ENCODE assay signal across 8 cellular contexts in genomic region chr2:224969633-224970292, GRCh38.
DNase-seq lines count a peak whose midpoint lies in the region; ATAC-seq lines count a peak whose summit lies in the region.

No MANE protein-coding gene starts in this region.

- H3K27me3 Mint-ChIP-seq in activated naive CD4-positive, alpha-beta T cell treated with anti-CD3 and anti-CD28 coated beads for 36 hours (ENCODE audit: low read depth), result no peaks in the 10 kb centered on the region
- no peaks in the 10 kb centered on the region for H3K27me3 Mint-ChIP-seq in activated T-helper 2 cell treated with anti-CD3 and anti-CD28 coated beads, Interferon-gamma antibody, Interleukin-2, Interleukin-4, amounts not matched to agents 10 μg/mL and 5 μg/mL and 100 μg/mL, durations not matched to agents 14 hours and 24 hours and 36 hours (ENCODE audit: low read depth)

- no peaks in the 10 kb centered on the region for H3K9me3 ChIP-seq in aorta (ENCODE audit: control insufficient read depth, low read length)

- H3K4me3 ChIP-seq in aorta (ENCODE audit: low read length in 2 of 2), result no peak overlapping the region

- peak; percentile 55 for ATAC-seq in HG02870 (IDR thresholded peaks at IDR 0.05; ENCODE audit: unreplicated experiment)
- ATAC-seq in aorta (ENCODE audit: low FRiP score), result no peak

- H3K9me3 Mint-ChIP-seq in activated naive CD4-positive, alpha-beta T cell treated with anti-CD3 and anti-CD28 coated beads for 36 hours, result no peaks in the 10 kb centered on the region
- no peaks in the 10 kb centered on the region for H3K9me3 Mint-ChIP-seq in activated T-helper 2 cell treated with anti-CD3 and anti-CD28 coated beads, Interferon-gamma antibody, Interleukin-2, Interleukin-4, amounts not matched to agents 10 μg/mL and 5 μg/mL and 100 μg/mL, durations not matched to agents 14 hours and 24 hours and 36 hours

- intact Hi-C loops in activated naive CD4-positive, alpha-beta T cell treated with anti-CD3 and anti-CD28 coated beads for 36 hours (cut with micrococcal nuclease), result loop anchor here (1.0 kb wide), 5 partner anchors 12 to 83 kb away; no protein-coding TSS in a partner anchor
- intact Hi-C loops in activated T-helper 2 cell treated with anti-CD3 and anti-CD28 coated beads, Interferon-gamma antibody, Interleukin-2, Interleukin-4, amounts not matched to agents 10 μg/mL and 5 μg/mL and 100 μg/mL, durations not matched to agents 14 hours and 24 hours and 36 hours (cut with micrococcal nuclease), result loop anchor here (1.0 to 2.0 kb wide), 2 partner anchors 14 to 17 kb away; no protein-coding TSS in a partner anchor
- intact Hi-C loops in aorta (cut with DNase I), result loop anchor here in 1 of 2 donors (5.0 kb wide), 1 partner anchor 32 kb away; no protein-coding TSS in a partner anchor

- peak overlapping the region; percentile 79 for H3K27ac Mint-ChIP-seq in activated naive CD4-positive, alpha-beta T cell treated with anti-CD3 and anti-CD28 coated beads for 36 hours
- H3K27ac Mint-ChIP-seq in activated T-helper 2 cell treated with anti-CD3 and anti-CD28 coated beads, Interferon-gamma antibody, Interleukin-2, Interleukin-4, amounts not matched to agents 10 μg/mL and 5 μg/mL and 100 μg/mL, durations not matched to agents 14 hours and 24 hours and 36 hours, result peak overlapping the region; percentile 62

- DNase-seq in activated naive CD4-positive, alpha-beta T cell treated with anti-CD3 and anti-CD28 coated beads for 36 hours, result no peak
- no peak for DNase-seq in activated naive CD4-positive, alpha-beta T cell treated with anti-CD3 and anti-CD28 coated beads, Interleukin-2, amount 50 U/mL, for 16 hours
- no peak for DNase-seq in activated T-helper 2 cell treated with anti-CD3 and anti-CD28 coated beads, Interferon-gamma antibody, Interleukin-2, Interleukin-4, amounts not matched to agents 10 μg/mL and 5 μg/mL and 100 μg/mL, durations not matched to agents 14 hours and 24 hours and 36 hours (ENCODE audit: low spot score)
- DNase-seq in aorta, result no peak
- DNase-seq in NCI-H526 treated with DMSO at 0.1 percent for 48 hours (lab: John Stamatoyannopoulos, UW), result no peak
- no peak for DNase-seq in RKO (ENCODE audit: low spot score)
- no peak for DNase-seq in NCI-H524 (lab: John Stamatoyannopoulos, UW)

- H3K27ac ChIP-seq in aorta (ENCODE audit: low read depth in 1 of 2, low read length in 2 of 2), result peak overlapping the region; percentile 48 to 63

- peaks cover 65% of the 10 kb centered on the region for H3K4me1 Mint-ChIP-seq in activated naive CD4-positive, alpha-beta T cell treated with anti-CD3 and anti-CD28 coated beads for 36 hours (ENCODE audit: low read depth)
- H3K4me1 Mint-ChIP-seq in activated T-helper 2 cell treated with anti-CD3 and anti-CD28 coated beads, Interferon-gamma antibody, Interleukin-2, Interleukin-4, amounts not matched to agents 10 μg/mL and 5 μg/mL and 100 μg/mL, durations not matched to agents 14 hours and 24 hours and 36 hours (ENCODE audit: low read depth), result peaks cover 50% of the 10 kb centered on the region

- H3K4me1 ChIP-seq in aorta (ENCODE audit: control insufficient read depth in 1 of 2, insufficient read depth in 2 of 2, low read length in 2 of 2), result peaks cover 2 to 13% of the 10 kb centered on the region in 2 donors

- CTCF ChIA-PET in activated naive CD4-positive, alpha-beta T cell treated with anti-CD3 and anti-CD28 coated beads for 36 hours (lab: Charles Lee), result interaction anchor here (0.7 to 1.8 kb wide), 5 partner anchors 10 to 75 kb away, joined by 3 to 4 read pairs (median 3); no protein-coding TSS in a partner anchor

- 73 to 74% methylated on average over 4 of the region's 4 CpGs for WGBS in aorta, 2 donors

- no peaks in the 10 kb centered on the region for H3K36me3 ChIP-seq in aorta (ENCODE audit: control insufficient read depth in 1 of 2, insufficient read depth in 2 of 2, low read length in 1 of 2)

- H3K36me3 Mint-ChIP-seq in activated naive CD4-positive, alpha-beta T cell treated with anti-CD3 and anti-CD28 coated beads for 36 hours (ENCODE audit: low read depth), result no peaks in the 10 kb centered on the region
- peaks cover 15% of the 10 kb centered on the region for H3K36me3 Mint-ChIP-seq in activated T-helper 2 cell treated with anti-CD3 and anti-CD28 coated beads, Interferon-gamma antibody, Interleukin-2, Interleukin-4, amounts not matched to agents 10 μg/mL and 5 μg/mL and 100 μg/mL, durations not matched to agents 14 hours and 24 hours and 36 hours (ENCODE audit: low read depth)

- H3K4me3 Mint-ChIP-seq in activated naive CD4-positive, alpha-beta T cell treated with anti-CD3 and anti-CD28 coated beads for 36 hours, result no peak overlapping the region
- no peak overlapping the region for H3K4me3 Mint-ChIP-seq in activated T-helper 2 cell treated with anti-CD3 and anti-CD28 coated beads, Interferon-gamma antibody, Interleukin-2, Interleukin-4, amounts not matched to agents 10 μg/mL and 5 μg/mL and 100 μg/mL, durations not matched to agents 14 hours and 24 hours and 36 hours (ENCODE audit: low read depth)

- no peaks in the 10 kb centered on the region for H3K27me3 ChIP-seq in aorta (ENCODE audit: control insufficient read depth in 1 of 2, insufficient read depth in 2 of 2, low read length in 1 of 2)
